In genomic region chr17:69235338-69236058, GRCh38 we compare ENCODE assay signal across 8 cellular contexts. TPM values are rescaled to one million over a fixed set of nuclear protein-coding genes. Genes with fewer than 3 reads are reported as not detected.
DNase-seq lines count a peak whose midpoint lies in the region; ATAC-seq and TF ChIP-seq lines count a peak whose summit lies in the region.

No MANE protein-coding gene starts in this region.

- H3K27ac Mint-ChIP-seq in chondrocyte (ENCODE audit: unreplicated experiment) = no peak overlapping the region

- TF ChIP-seq CTCF in BE2C (IDR thresholded peaks at IDR 0.05; ENCODE audit: low read depth, low read length) = peak; percentile 88
- peak; percentile 93 for TF ChIP-seq CTCF in chondrocyte (IDR thresholded peaks at IDR 0.05)

- peaks cover 14% of the 10 kb centered on the region for H3K9me3 Mint-ChIP-seq in chondrocyte (ENCODE audit: low read depth)

- H3K36me3 Mint-ChIP-seq in chondrocyte (ENCODE audit: low read depth) = no peaks in the 10 kb centered on the region

- no peaks in the 10 kb centered on the region for H3K27me3 Mint-ChIP-seq in chondrocyte (ENCODE audit: low read depth)

- DNase-seq in BE2C = peak; percentile 84
- peak; percentile 89 for DNase-seq in NCI-H460 (ENCODE audit: extremely low read depth, low read depth)
- DNase-seq in activated CD4-positive, alpha-beta T cell treated with anti-CD3 and anti-CD28 coated beads for 1 hour = peak; percentile 12
- DNase-seq in chondrocyte (ENCODE audit: low spot score) = no peak
- peak; percentile 95 for DNase-seq in left kidney (ENCODE audit: low read depth, low spot score)
- peak; percentile 54 to 65 for DNase-seq in stimulated activated CD4-positive, alpha-beta T cell treated with anti-CD3 and anti-CD28 coated beads, Interleukin-4, amount 100 ng/mL, for 48 hours (ENCODE audit: low read depth in 2 of 2)

- H3K27me3 ChIP-seq in BE2C = no peaks in the 10 kb centered on the region

- H3K4me3 Mint-ChIP-seq in chondrocyte (ENCODE audit: unreplicated experiment) = no peak overlapping the region

- no peaks in the 10 kb centered on the region for H3K4me1 ChIP-seq in BE2C

- peaks cover 2% of the 10 kb centered on the region for H3K4me1 Mint-ChIP-seq in chondrocyte (ENCODE audit: low read depth)

- H3K4me3 ChIP-seq in BE2C (ENCODE audit: low read depth, low read length) = no peak overlapping the region

- no peaks in the 10 kb centered on the region for H3K36me3 ChIP-seq in BE2C

- ATAC-seq in GM19324 (IDR thresholded peaks at IDR 0.05; ENCODE audit: low FRiP score, unreplicated experiment) (peak; percentile 86), HG03432 (IDR thresholded peaks at IDR 0.05; ENCODE audit: unreplicated experiment) (peak; percentile 97)

- no peaks in the 10 kb centered on the region for H3K9me3 ChIP-seq in BE2C

RNA-seq across cellular contexts. Expression of gene ABCA10, which starts 6.9 kb away (rescaled TPM):
- polyA plus RNA-seq in BE2C (2012; ENCODE audit: insufficient read depth, insufficient read length, low read depth) = 0.40 TPM
- 6.9 and 7.2 TPM in 2 replicates for total RNA-seq in NCI-H460 (2014; rRNA removed; shearing (Covaris generic))
- polyA plus RNA-seq in NCI-H460 (2014; cell fraction: nucleus; rRNA removed) = 2.2 and 5.2 TPM in 2 replicates
- total RNA-seq in chondrocyte = 0.50 to 0.92 TPM (median 0.87 TPM) in 3 replicates
